ENCODE assay signal across 1 cellular context in the genomic region with DNA sequence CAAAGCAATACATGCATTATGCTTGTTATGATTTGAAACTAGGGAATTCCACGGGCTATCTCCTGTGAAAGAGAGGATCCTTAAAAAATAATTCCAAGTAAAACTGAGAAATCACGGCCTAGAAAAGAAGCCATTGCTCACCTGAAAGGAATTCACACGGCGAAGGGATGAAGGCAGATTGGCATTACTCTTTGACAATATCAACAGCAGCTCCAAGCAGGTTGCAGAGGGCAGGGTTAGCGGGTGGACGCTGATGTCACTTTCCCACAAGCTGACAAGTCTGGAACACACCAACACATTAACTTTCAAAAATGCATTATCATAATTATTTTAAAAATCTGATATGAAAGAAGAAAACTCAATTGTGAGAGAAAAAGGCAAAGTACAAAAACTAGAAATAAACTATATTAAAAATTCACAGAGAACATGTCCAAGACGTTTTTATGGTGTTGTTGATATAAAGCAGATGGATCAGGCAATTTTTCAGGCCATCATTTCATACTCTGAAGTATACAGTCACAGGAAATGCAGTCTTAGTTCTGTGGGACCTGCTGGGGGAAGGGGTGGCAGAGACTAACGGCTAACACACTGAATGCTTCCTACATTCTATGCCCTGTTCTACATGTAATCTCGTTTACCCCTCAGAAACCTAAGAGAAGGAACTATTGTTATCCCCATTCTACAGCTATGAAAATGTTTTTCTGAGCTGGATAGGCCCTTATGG.
TF ChIP-seq lines count a peak whose summit lies in the region.

No MANE protein-coding gene starts in this region.

TF ChIP-seq in GM23338, 12 proteins besides CTCF, POLR2A, EP300 and RAD21 (continued from another document):
- TF ChIP-seq ETS1 (IDR thresholded peaks at IDR 0.05) = no peak
